In genomic region chr17:77924757-77925336, GRCh38 we compare ENCODE assay signal across 14 cellular contexts. TPM values are rescaled to one million over a fixed set of nuclear protein-coding genes. Genes with fewer than 3 reads are reported as not detected.
A peak's percentile ranks its signal among the peaks of the same experiment; 100 is the strongest.
DNase-seq lines count a peak whose midpoint lies in the region; FAIRE-seq and TF ChIP-seq lines count a peak whose summit lies in the region.
"Had no signal": no experiment of that assay in that cellular context is flagged by ENCODE, and none has a peak within 500 bp of the region (broad histone marks: within the 10 kb centered on the region; RNA-seq: fewer than 3 reads in every experiment).

No MANE protein-coding gene starts in this region.

- DNase-seq in NCI-H2196 (lab: John Stamatoyannopoulos, UW; ENCODE audit: unreplicated experiment) (peak; percentile 22), NCI-H2196 treated with DMSO at 0.1 percent for 48 hours (lab: John Stamatoyannopoulos, UW; ENCODE audit: unreplicated experiment) (no peak), endodermal cell (peak; percentile 97), urothelium cell line (ENCODE audit: low spot score) (no peak), colonic mucosa (no peak), NOMO-1 treated with DMSO at 0.1 percent for 48 hours (lab: John Stamatoyannopoulos, UW; ENCODE audit: unreplicated experiment) (no peak), NCI-H446 (lab: John Stamatoyannopoulos, UW) (no peak)
- DNase-seq: activated CD4-positive, alpha-beta T cell treated with anti-CD3 and anti-CD28 coated beads, Interleukin-2, amount 10 ng/mL, durations not matched to agents 7 days and 5 days; gastrocnemius medialis had no signal

- peaks cover 32% of the 10 kb centered on the region for H3K27me3 Mint-ChIP-seq in endodermal cell (ENCODE audit: insufficient read depth)

- TF ChIP-seq CTCF in endodermal cell (conservative IDR thresholded peaks at IDR 0.05) (no peak), colonic mucosa (IDR thresholded peaks at IDR 0.05) (no peak)

- H3K36me3 Mint-ChIP-seq in endodermal cell (ENCODE audit: low read depth) = no peaks in the 10 kb centered on the region

- intact Hi-C loops in colonic mucosa (cut with DNase I) = no loop called here

- H3K9me3 ChIP-seq in endodermal cell (ENCODE audit: control insufficient read depth, low read length) = peaks cover 10% of the 10 kb centered on the region
- no peaks in the 10 kb centered on the region for H3K9me3 ChIP-seq in colonic mucosa
- H3K9me3 ChIP-seq: gastrocnemius medialis had no signal

- H3K4me3 ChIP-seq in endodermal cell (ENCODE audit: low read length) = peak overlapping the region; percentile 35
- H3K4me3 ChIP-seq in colonic mucosa = no peak overlapping the region
- H3K4me3 ChIP-seq: A549, gastrocnemius medialis had no signal

- FAIRE-seq in urothelium cell line (lab: Jason Lieb, UNC) = peak; percentile 91
- FAIRE-seq: A549, GM19239 had no signal

- H3K4me1 Mint-ChIP-seq in endodermal cell = peaks cover 57% of the 10 kb centered on the region

- H3K9ac ChIP-seq in endodermal cell (ENCODE audit: extremely low read depth, low read length, poor library complexity, severe bottlenecking) = no peak overlapping the region
- no peak overlapping the region for H3K9ac ChIP-seq in colonic mucosa (ENCODE audit: low read depth in 2 of 2, low read length in 2 of 2)
- H3K9ac ChIP-seq: KMS-11, parathyroid adenoma had no signal

- no peaks in the 10 kb centered on the region for H3K36me3 ChIP-seq in endodermal cell (ENCODE audit: control insufficient read depth, insufficient read depth, low read length)
- no peaks in the 10 kb centered on the region for H3K36me3 ChIP-seq in colonic mucosa
- H3K36me3 ChIP-seq: gastrocnemius medialis had no signal

- H3K27me3 ChIP-seq in endodermal cell (ENCODE audit: control insufficient read depth, insufficient read depth, low read length, poor library complexity, severe bottlenecking) (no peaks in the 10 kb centered on the region), layer of hippocampus (ENCODE audit: control insufficient read depth, insufficient read depth, low read length) (no peaks in the 10 kb centered on the region), colonic mucosa (no peaks in the 10 kb centered on the region)

- H3K9me3 Mint-ChIP-seq in endodermal cell = peaks cover 13% of the 10 kb centered on the region
- H3K9me3 Mint-ChIP-seq: activated CD4-positive, alpha-beta T cell treated with anti-CD3 and anti-CD28 coated beads, Interleukin-2, amount 10 ng/mL, durations not matched to agents 7 days and 5 days had no signal

- H3K4me1 ChIP-seq in endodermal cell (ENCODE audit: control insufficient read depth, insufficient read depth, low read length) = peaks cover 21% of the 10 kb centered on the region
- no peaks in the 10 kb centered on the region for H3K4me1 ChIP-seq in colonic mucosa
- H3K4me1 ChIP-seq: A549, gastrocnemius medialis, parathyroid adenoma had no signal

- no peak overlapping the region for H3K27ac ChIP-seq in endodermal cell (ENCODE audit: low read depth, low read length)
- peak overlapping the region; percentile 54 for H3K27ac ChIP-seq in layer of hippocampus (ENCODE audit: low read depth, low read length)
- H3K27ac ChIP-seq in colonic mucosa = no peak overlapping the region
- H3K27ac ChIP-seq: A549, gastrocnemius medialis, KMS-11, parathyroid adenoma had no signal

- H3K27ac Mint-ChIP-seq in endodermal cell = no peak overlapping the region
- H3K27ac Mint-ChIP-seq: activated CD4-positive, alpha-beta T cell treated with anti-CD3 and anti-CD28 coated beads, Interleukin-2, amount 10 ng/mL, durations not matched to agents 7 days and 5 days had no signal

- 6 to 24% methylated on average over 3 to 14 of the region's 14 CpGs for WGBS in endodermal cell (ENCODE audit: insufficient coverage in 1 of 2, insufficient read length in 1 of 2), 2 experiments

- peak overlapping the region; percentile 33 for H3K4me3 Mint-ChIP-seq in endodermal cell
- H3K4me3 Mint-ChIP-seq: activated CD4-positive, alpha-beta T cell treated with anti-CD3 and anti-CD28 coated beads, Interleukin-2, amount 10 ng/mL, durations not matched to agents 7 days and 5 days had no signal

RNA-seq across cellular contexts. Expression of gene TNRC6C, which starts 33.7 kb away (rescaled TPM):
- total RNA-seq in endodermal cell = 10 to 100 TPM; 22.4 to 40.2 TPM
- polyA plus RNA-seq in endodermal cell (2013, experiment 1 of 2) = 10.8 TPM
- 10.1 TPM for polyA plus RNA-seq in endodermal cell (2013, experiment 2 of 2)
- 1 to 10 TPM; 8.9 to 9.0 TPM for total RNA-seq in colonic mucosa

Comparison
In these comparisons a context has a peak if more than half of its experiments do, and no peak if none do; other contexts are left out.
1. DNase-seq: peak in NCI-H2196 (single experiment) and endodermal cell (single experiment); none in NCI-H2196 treated with DMSO at 0.1 percent for 48 hours (single experiment), urothelium cell line (single experiment), colonic mucosa (single experiment), NOMO-1 treated with DMSO at 0.1 percent for 48 hours (single experiment) and NCI-H446 (0 of 2).